Comparison of ENCODE assay signal across 12 cellular contexts in the genomic region with DNA sequence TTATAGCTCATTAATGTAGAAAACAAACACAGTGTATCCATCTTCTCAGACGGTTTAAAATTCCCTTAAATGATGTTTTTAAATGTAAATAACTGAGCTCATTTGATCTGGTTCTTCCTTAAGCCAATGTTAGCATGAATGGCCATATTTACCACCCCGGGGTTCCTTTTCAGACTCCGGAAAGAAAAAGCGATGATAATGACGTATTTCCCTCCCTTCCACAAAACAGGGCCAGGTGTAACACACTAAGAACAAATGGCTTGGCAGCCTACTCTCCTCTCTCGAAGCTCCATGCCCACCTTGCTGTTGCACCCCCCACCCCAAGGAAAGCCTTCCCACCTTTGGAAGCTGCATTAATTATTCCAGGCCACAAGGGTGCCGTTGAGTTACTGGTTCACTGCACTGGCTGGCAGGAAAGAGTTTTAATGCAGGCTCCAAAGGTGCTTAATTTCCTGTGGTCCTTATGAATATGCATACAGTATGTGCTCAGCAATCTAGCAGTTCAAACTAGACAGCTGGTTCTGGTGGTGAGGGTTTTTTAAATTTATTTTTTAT.
A peak's percentile ranks its signal among the peaks of the same experiment; 100 is the strongest.
DNase-seq lines count a peak whose midpoint lies in the region; ATAC-seq, FAIRE-seq and TF ChIP-seq lines count a peak whose summit lies in the region.
"Had no signal": no experiment of that assay in that cellular context is flagged by ENCODE, and none has a peak within 500 bp of the region (broad histone marks: within the 10 kb centered on the region; RNA-seq: fewer than 3 reads in every experiment).

No MANE protein-coding gene starts in this region.

- POLR2A ChIA-PET in GM12878 (lab: Charles Lee): no interaction called here

- H3K27me3 ChIP-seq in GM12878 (replicated peaks in 1 of 2; ENCODE audit: control insufficient read depth in 2 of 2, insufficient read depth in 2 of 2, low read length in 1 of 2) (no peaks in the 10 kb centered on the region), psoas muscle (ENCODE audit: insufficient read depth in 3 of 3, low read length in 2 of 3) (no peaks in the 10 kb centered on the region), WERI-Rb-1 (ENCODE audit: insufficient read depth, low read depth, severe bottlenecking) (no peaks in the 10 kb centered on the region)
- H3K27me3 ChIP-seq: colonic mucosa had no signal

- no peak overlapping the region for H2AFZ ChIP-seq in GM12878 (ENCODE audit: control insufficient read depth, low read depth, low read length)

- intact Hi-C loops in GM12878 (cut with micrococcal nuclease; ENCODE audit: unreplicated experiment): loop anchor here (10.0 kb wide), 1 partner anchor 486 kb away; no protein-coding TSS in a partner anchor
- intact Hi-C loops in psoas muscle (cut with DNase I): no loop called here

- no peak overlapping the region for H3K27ac Mint-ChIP-seq in activated T-cell treated with anti-CD3 and anti-CD28 coated beads, Interleukin-2, amount 50 U/mL, for 24 hours
- H3K27ac Mint-ChIP-seq: CD8-positive, alpha-beta T cell had no signal

- H3K9me3 ChIP-seq in GM12878 (replicated peaks; ENCODE audit: control insufficient read depth, insufficient read depth, low read length) (no peaks in the 10 kb centered on the region), psoas muscle (no peaks in the 10 kb centered on the region), WERI-Rb-1 (ENCODE audit: severe bottlenecking) (no peaks in the 10 kb centered on the region)
- H3K9me3 ChIP-seq: colonic mucosa had no signal

- TF ChIP-seq RAD21 in GM12878 (IDR thresholded peaks at IDR 0.05; ENCODE audit: insufficient read depth, low read depth, low read length): peak; percentile 34

- TF ChIP-seq POLR2A in GM12878 (IDR thresholded peaks at IDR 0.05; ENCODE audit: low read depth, low read length) (no peak), H54 (IDR thresholded peaks at IDR 0.05; ENCODE audit: low read depth, low read length) (no peak)

- no peaks in the 10 kb centered on the region for H3K4me1 Mint-ChIP-seq in activated T-cell treated with anti-CD3 and anti-CD28 coated beads, Interleukin-2, amount 50 U/mL, for 24 hours (ENCODE audit: low read depth)
- no peaks in the 10 kb centered on the region for H3K4me1 Mint-ChIP-seq in activated T-cell treated with anti-CD3 and anti-CD28 coated beads, Interleukin-2, amount 50 U/mL, for 4 hours (ENCODE audit: low read depth)

- ATAC-seq in activated T-cell treated with anti-CD3 and anti-CD28 coated beads, Interleukin-2, amount 50 U/mL, for 4 hours: no peak
- ATAC-seq in GM12878 (peak; percentile 39), psoas muscle (no peak), GM19452 (IDR thresholded peaks at IDR 0.05; ENCODE audit: unreplicated experiment) (no peak)
- ATAC-seq: CD8-positive, alpha-beta T cell; left colon had no signal

- peak; percentile 31 for DNase-seq in activated T-cell treated with anti-CD3 and anti-CD28 coated beads, Interleukin-2, amount 50 U/mL, for 24 hours
- no peak for DNase-seq in activated T-cell treated with anti-CD3 and anti-CD28 coated beads, Interleukin-2, amount 50 U/mL, for 4 hours
- peak; percentile 36 for DNase-seq in NCI-H1105 (lab: John Stamatoyannopoulos, UW)
- DNase-seq in GM12878 (ENCODE audit: low read depth, low spot score): no peak
- no peak for DNase-seq in psoas muscle
- no peak for DNase-seq in H54 (ENCODE audit: insufficient read length, low spot score)
- no peak for DNase-seq in WERI-Rb-1
- DNase-seq: colonic mucosa, left colon, small intestine had no signal

- CTCF ChIA-PET in GM12878 (lab: Yijun Ruan, JAX): interaction anchor here (0.6 to 2.1 kb wide), 10 partner anchors 9 to 815 kb away, joined by 3 to 13 read pairs (median 4); no protein-coding TSS in a partner anchor

- H3K27me3 Mint-ChIP-seq in activated T-cell treated with anti-CD3 and anti-CD28 coated beads, Interleukin-2, amount 50 U/mL, for 24 hours: no peaks in the 10 kb centered on the region
- H3K27me3 Mint-ChIP-seq in activated T-cell treated with anti-CD3 and anti-CD28 coated beads, Interleukin-2, amount 50 U/mL, for 4 hours (ENCODE audit: low read depth): no peaks in the 10 kb centered on the region

- H3K9me3 Mint-ChIP-seq in activated T-cell treated with anti-CD3 and anti-CD28 coated beads, Interleukin-2, amount 50 U/mL, for 24 hours: no peaks in the 10 kb centered on the region
- no peaks in the 10 kb centered on the region for H3K9me3 Mint-ChIP-seq in activated T-cell treated with anti-CD3 and anti-CD28 coated beads, Interleukin-2, amount 50 U/mL, for 4 hours
- H3K9me3 Mint-ChIP-seq: CD8-positive, alpha-beta T cell had no signal

- H3K4me2 ChIP-seq in GM12878 (ENCODE audit: control insufficient read depth, insufficient read depth): no peak overlapping the region

- H3K36me3 ChIP-seq in GM12878 (ENCODE audit: control insufficient read depth in 2 of 2, insufficient read depth in 2 of 2, low read length in 1 of 2): no peaks in the 10 kb centered on the region
- no peaks in the 10 kb centered on the region for H3K36me3 ChIP-seq in psoas muscle (ENCODE audit: insufficient read depth in 1 of 2, low read depth in 1 of 2)
- no peaks in the 10 kb centered on the region for H3K36me3 ChIP-seq in WERI-Rb-1
- H3K36me3 ChIP-seq: colonic mucosa had no signal

- H3K4me3 Mint-ChIP-seq in activated T-cell treated with anti-CD3 and anti-CD28 coated beads, Interleukin-2, amount 50 U/mL, for 24 hours: no peak overlapping the region
- H3K4me3 Mint-ChIP-seq in activated T-cell treated with anti-CD3 and anti-CD28 coated beads, Interleukin-2, amount 50 U/mL, for 4 hours: no peak overlapping the region
- H3K4me3 Mint-ChIP-seq: CD8-positive, alpha-beta T cell had no signal

- no TSS peak for BruUV-seq in GM12878 (replicated peaks; lab: Mats Ljungman, UMichigan)

- in situ Hi-C loops in GM12878 (cut with MboI): no loop called here

- H3K79me2 ChIP-seq in GM12878 (ENCODE audit: control insufficient read depth, insufficient read depth, low read length): no peaks in the 10 kb centered on the region

- no peaks in the 10 kb centered on the region for H4K20me1 ChIP-seq in GM12878 (ENCODE audit: control insufficient read depth, insufficient read depth)

- FAIRE-seq in GM12878 (lab: Jason Lieb, UNC) (no peak), H54 (lab: Jason Lieb, UNC) (no peak)
- FAIRE-seq: small intestine had no signal

- H3K4me3 ChIP-seq in GM12878: no peak overlapping the region
- no peak overlapping the region for H3K4me3 ChIP-seq in psoas muscle
- H3K4me3 ChIP-seq in WERI-Rb-1 (ENCODE audit: low read depth, low read length): no peak overlapping the region
- H3K4me3 ChIP-seq: colonic mucosa had no signal

- SMC1A ChIA-PET in GM12878 (lab: Charles Lee; ENCODE audit: uncharacterized antibody, unreplicated experiment): interaction anchor here (1.1 to 1.4 kb wide), 2 partner anchors 225 to 1124 kb away, joined by 3 to 4 read pairs; no protein-coding TSS in a partner anchor

- H3K4me1 ChIP-seq in GM12878 (ENCODE audit: control insufficient read depth, insufficient read depth, low read length): peaks cover 7% of the 10 kb centered on the region
- H3K4me1 ChIP-seq in psoas muscle: no peaks in the 10 kb centered on the region
- H3K4me1 ChIP-seq: colonic mucosa had no signal

- whole genome bisulfite sequencing in GM12878 (ENCODE audit: insufficient coverage, insufficient replicate concordance, low lambda C conversion rate, missing lambda C conversion rate): 51% methylated on average over 7 of the region's 7 CpGs
- WGBS in psoas muscle, 3 donors: 66 to 72% (median 69%) methylated on average over 7 of the region's 7 CpGs

- no peak for TF ChIP-seq EP300 in GM12878 (IDR thresholded peaks at IDR 0.05; ENCODE audit: borderline replicate concordance in 1 of 2, control insufficient read depth in 1 of 2, low read depth in 2 of 2, low read length in 2 of 2)

- TF ChIP-seq CTCF in GM12878 (IDR thresholded peaks at IDR 0.05 in 2 of 3, conservative IDR thresholded peaks at IDR 0.05 in 1 of 3; ENCODE audit: control insufficient read depth in 2 of 3, extremely low read depth in 1 of 3, insufficient read depth in 1 of 3, low read depth in 3 of 3, low read length in 3 of 3): peak; percentile 28 to 50 (median 35); a peak in 3 of 6 replicates
- TF ChIP-seq CTCF in psoas muscle (IDR thresholded peaks at IDR 0.05): peak; percentile 26
- TF ChIP-seq CTCF in WERI-Rb-1 (IDR thresholded peaks at IDR 0.05; ENCODE audit: low read depth, low read length): no peak

- RAD21 ChIA-PET in GM12878 (lab: Charles Lee; ENCODE audit: unreplicated experiment): no interaction called here

- H3K9ac ChIP-seq in GM12878 (ENCODE audit: control insufficient read depth, insufficient read depth, low read length): no peak overlapping the region

- no peaks in the 10 kb centered on the region for H3K36me3 Mint-ChIP-seq in activated T-cell treated with anti-CD3 and anti-CD28 coated beads, Interleukin-2, amount 50 U/mL, for 24 hours (ENCODE audit: low read depth)
- H3K36me3 Mint-ChIP-seq in activated T-cell treated with anti-CD3 and anti-CD28 coated beads, Interleukin-2, amount 50 U/mL, for 4 hours (ENCODE audit: insufficient read depth): no peaks in the 10 kb centered on the region
- H3K36me3 Mint-ChIP-seq: CD8-positive, alpha-beta T cell had no signal

- H3K27ac ChIP-seq in GM12878 (ENCODE audit: control insufficient read depth, insufficient read depth) (no peak overlapping the region), psoas muscle (no peak overlapping the region), WERI-Rb-1 (no peak overlapping the region)
- H3K27ac ChIP-seq: colonic mucosa had no signal

TF ChIP-seq in GM12878, 131 proteins besides CTCF, POLR2A, EP300 and RAD21 (continues in another document):
- TF ChIP-seq CBX3 (IDR thresholded peaks at IDR 0.05; ENCODE audit: borderline replicate concordance, low read depth): no peak

Comparison
In these comparisons a context has a peak if more than half of its experiments do, and no peak if none do; other contexts are left out.
1. DNase-seq: peak in activated T-cell treated with anti-CD3 and anti-CD28 coated beads, Interleukin-2, amount 50 U/mL, for 24 hours (single experiment) and NCI-H1105 (single experiment); none in activated T-cell treated with anti-CD3 and anti-CD28 coated beads, Interleukin-2, amount 50 U/mL, for 4 hours (single experiment), GM12878 (single experiment), psoas muscle (0 of 2), H54 (single experiment) and WERI-Rb-1 (single experiment).